Comparison of ENCODE assay signal across 28 cellular contexts in genomic region chr14:49207451-49207850, GRCh38.
"Had no signal": no experiment of that assay in that cellular context is flagged by ENCODE, and none has a peak within 500 bp of the region (broad histone marks: within the 10 kb centered on the region; RNA-seq: fewer than 3 reads in every experiment).

No MANE protein-coding gene starts in this region.

- H3K9me3 Mint-ChIP-seq: naive B cell; stimulated activated memory B cell treated with anti-CD40 and anti-IgM and Interleukin-4, amounts not matched to agents 10 μg/mL and 1 μg/mL and 100 μg/mL, for 72 hours; stimulated activated naive CD8-positive, alpha-beta T cell treated with anti-CD3 and anti-CD28 coated beads, Interleukin-15, amount 100 ng/mL, for 72 hours had no signal

- H3K27me3 Mint-ChIP-seq: stimulated activated memory B cell treated with anti-CD40 and anti-IgM and Interleukin-4, amounts not matched to agents 10 μg/mL and 1 μg/mL and 100 μg/mL, for 72 hours; stimulated activated naive CD8-positive, alpha-beta T cell treated with anti-CD3 and anti-CD28 coated beads, Interleukin-15, amount 100 ng/mL, for 72 hours had no signal

- H3K27ac ChIP-seq: heart right ventricle, left lung, lower lobe of right lung, neutrophil, parathyroid adenoma, right atrium auricular region, right lobe of liver, thoracic aorta, tibial artery, upper lobe of right lung had no signal

- H3K4me3 ChIP-seq: heart right ventricle, left lung, lower lobe of right lung, right atrium auricular region, right lobe of liver, smooth muscle cell, thoracic aorta, tibial artery, upper lobe of right lung had no signal

- H3K4me3 Mint-ChIP-seq: naive B cell; natural killer cell; neural crest cell; stimulated activated memory B cell treated with anti-CD40 and anti-IgM and Interleukin-4, amounts not matched to agents 10 μg/mL and 1 μg/mL and 100 μg/mL, for 72 hours; stimulated activated naive CD8-positive, alpha-beta T cell treated with anti-CD3 and anti-CD28 coated beads, Interleukin-15, amount 100 ng/mL, for 72 hours had no signal

- H3K4me1 Mint-ChIP-seq: naive B cell; natural killer cell; neural crest cell; stimulated activated memory B cell treated with anti-CD40 and anti-IgM and Interleukin-4, amounts not matched to agents 10 μg/mL and 1 μg/mL and 100 μg/mL, for 72 hours; stimulated activated naive CD8-positive, alpha-beta T cell treated with anti-CD3 and anti-CD28 coated beads, Interleukin-15, amount 100 ng/mL, for 72 hours had no signal

- H3K27ac Mint-ChIP-seq: naive B cell; natural killer cell; stimulated activated memory B cell treated with anti-CD40 and anti-IgM and Interleukin-4, amounts not matched to agents 10 μg/mL and 1 μg/mL and 100 μg/mL, for 72 hours; stimulated activated naive CD8-positive, alpha-beta T cell treated with anti-CD3 and anti-CD28 coated beads, Interleukin-15, amount 100 ng/mL, for 72 hours had no signal

- H3K36me3 Mint-ChIP-seq: naive B cell; natural killer cell; stimulated activated memory B cell treated with anti-CD40 and anti-IgM and Interleukin-4, amounts not matched to agents 10 μg/mL and 1 μg/mL and 100 μg/mL, for 72 hours had no signal

- DNase-seq: heart right ventricle; hippocampal formation; kidney glomerular epithelial cell; left cardiac atrium; left lung; lower lobe of right lung; mammary epithelial cell; mesenchymal stem cell; naive B cell; natural killer cell; occipital lobe; right lobe of liver; stimulated activated CD4-positive, alpha-beta T cell treated with anti-CD3 and anti-CD28 coated beads, Interleukin-1b, Interleukin-23, amount 100 ng/mL, for 48 hours; stimulated activated CD4-positive, alpha-beta T cell treated with anti-CD3 and anti-CD28 coated beads, Interleukin-2, amount 100 ng/mL, for 48 hours; stimulated activated CD4-positive, alpha-beta T cell treated with anti-CD3 and anti-CD28 coated beads, Interleukin-4, amount 100 ng/mL, for 4 hours; stimulated activated CD8-positive, alpha-beta memory T cell treated with anti-CD3 and anti-CD28 coated beads, Interleukin-4, amount 100 ng/mL, for 48 hours; stimulated activated naive CD4-positive, alpha-beta T cell treated with Interleukin-2 at 50 U/mL for 16 hours; stimulated activated naive CD8-positive, alpha-beta T cell treated with anti-CD3 and anti-CD28 coated beads, Interleukin-15, amount 100 ng/mL, for 72 hours; tibial artery; trophoblast cell; upper lobe of right lung had no signal

- H3K4me1 ChIP-seq: heart right ventricle, left lung, lower lobe of right lung, parathyroid adenoma, right atrium auricular region, right lobe of liver, tibial artery, upper lobe of right lung had no signal

- H3K9me3 ChIP-seq: heart right ventricle, left lung, lower lobe of right lung, neutrophil, right atrium auricular region, right lobe of liver, thoracic aorta, tibial artery, upper lobe of right lung had no signal

- H3K27me3 ChIP-seq: heart right ventricle, left lung, neutrophil, right atrium auricular region, right lobe of liver, tibial artery, upper lobe of right lung had no signal

- H3K36me3 ChIP-seq: heart right ventricle, left lung, lower lobe of right lung, neutrophil, right atrium auricular region, right lobe of liver, thoracic aorta, tibial artery, upper lobe of right lung had no signal
